17 cellular contexts compared by ENCODE assay signal in genomic region chr10:88946200-88946599, GRCh38.
"Had no signal": no experiment of that assay in that cellular context is flagged by ENCODE, and none has a peak within 500 bp of the region (broad histone marks: within the 10 kb centered on the region; RNA-seq: fewer than 3 reads in every experiment).

No MANE protein-coding gene starts in this region.

- H3K4me3 ChIP-seq: hepatocyte, lung, right atrium auricular region, thyroid gland had no signal

- H3K4me3 Mint-ChIP-seq: naive thymus-derived CD4-positive, alpha-beta T cell; nephron progenitor cell had no signal

- H3K9me3 Mint-ChIP-seq: naive thymus-derived CD4-positive, alpha-beta T cell; nephron progenitor cell had no signal

- H3K27ac Mint-ChIP-seq: naive thymus-derived CD4-positive, alpha-beta T cell; nephron progenitor cell had no signal

- DNase-seq: central memory CD4-positive, alpha-beta T cell; foreskin keratinocyte; head of caudate nucleus; left colon; left ventricle myocardium superior; mesenchymal stem cell; naive thymus-derived CD4-positive, alpha-beta T cell; nephron progenitor cell; posterior cingulate gyrus; small intestine; stimulated activated CD4-positive, alpha-beta T cell treated with anti-CD3 and anti-CD28 coated beads, Interleukin-12 subunit alpha, Interleukin-12 subunit beta, amount 100 ng/mL, for 4 hours; stimulated activated naive CD4-positive, alpha-beta T cell; stomach; thyroid gland had no signal

- H3K27ac ChIP-seq: foreskin keratinocyte, hepatocyte, right atrium auricular region had no signal

- H3K27me3 ChIP-seq: foreskin keratinocyte, hepatocyte, right atrium auricular region, stomach, thyroid gland had no signal

- H3K9me3 ChIP-seq: right atrium auricular region, stomach, thyroid gland had no signal

- H3K36me3 ChIP-seq: thyroid gland had no signal
